14 cellular contexts compared by ENCODE assay signal in the genomic region with DNA sequence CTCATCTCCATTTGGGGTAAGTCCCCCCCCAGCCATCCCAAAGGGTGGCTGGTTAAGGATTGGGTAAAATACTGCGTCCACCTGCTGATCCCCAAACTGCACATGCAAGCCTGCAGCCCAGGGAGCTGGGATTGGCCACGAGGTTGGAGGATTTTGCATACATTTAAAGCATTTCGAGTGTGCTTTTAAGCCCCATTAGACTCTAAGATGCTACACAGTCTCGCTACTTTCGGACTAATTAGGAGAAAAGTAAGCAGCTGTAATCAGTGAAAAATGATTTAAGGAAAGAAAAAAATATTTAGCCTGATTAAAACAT. TPM values are rescaled to one million over a fixed set of nuclear protein-coding genes. Genes with fewer than 3 reads are reported as not detected.
A peak's percentile ranks its signal among the peaks of the same experiment; 100 is the strongest.
DNase-seq lines count a peak whose midpoint lies in the region; TF ChIP-seq lines count a peak whose summit lies in the region.
"Had no signal": no experiment of that assay in that cellular context is flagged by ENCODE, and none has a peak within 500 bp of the region (broad histone marks: within the 10 kb centered on the region; RNA-seq: fewer than 3 reads in every experiment).

No MANE protein-coding gene starts in this region.

- H3K27me3 Mint-ChIP-seq in T-helper 1 cell treated with Interleukin-12 subunit alpha and Interleukin-12 subunit beta and Interleukin-4 antibody, amounts not matched to agents 30 μg/mL and 1 μg/mL, for 36 hours (ENCODE audit: low read depth), result no peaks in the 10 kb centered on the region
- no peaks in the 10 kb centered on the region for H3K27me3 Mint-ChIP-seq in activated naive CD8-positive, alpha-beta T cell treated with anti-CD3 and anti-CD28 coated beads for 36 hours
- no peaks in the 10 kb centered on the region for H3K27me3 Mint-ChIP-seq in endodermal cell (ENCODE audit: insufficient read depth)

- peak overlapping the region; percentile 53 for H3K27ac ChIP-seq in KOPT-K1 (ENCODE audit: low read depth, low read length, poor library complexity, severe bottlenecking)
- peak overlapping the region; percentile 98 for H3K27ac ChIP-seq in neutrophil
- H3K27ac ChIP-seq in endodermal cell (ENCODE audit: low read depth, low read length), result no peak overlapping the region
- H3K27ac ChIP-seq: thoracic aorta had no signal

- peaks cover 76% of the 10 kb centered on the region for H3K4me1 Mint-ChIP-seq in T-helper 1 cell treated with Interleukin-12 subunit alpha and Interleukin-12 subunit beta and Interleukin-4 antibody, amounts not matched to agents 30 μg/mL and 1 μg/mL, for 36 hours (ENCODE audit: low read depth)
- H3K4me1 Mint-ChIP-seq in activated naive CD8-positive, alpha-beta T cell treated with anti-CD3 and anti-CD28 coated beads for 36 hours, result peaks cover 86% of the 10 kb centered on the region
- H3K4me1 Mint-ChIP-seq in endodermal cell, result peaks cover 46% of the 10 kb centered on the region

- H3K9me3 ChIP-seq in KOPT-K1 (ENCODE audit: insufficient read depth, low read length, poor library complexity, severe bottlenecking), result no peaks in the 10 kb centered on the region
- no peaks in the 10 kb centered on the region for H3K9me3 ChIP-seq in neutrophil
- H3K9me3 ChIP-seq in endodermal cell (ENCODE audit: control insufficient read depth, low read length), result no peaks in the 10 kb centered on the region
- H3K9me3 ChIP-seq: thoracic aorta had no signal

- TF ChIP-seq CTCF in neutrophil (IDR thresholded peaks at IDR 0.05) (no peak), endodermal cell (conservative IDR thresholded peaks at IDR 0.05) (no peak)

- H3K9ac ChIP-seq in endodermal cell (ENCODE audit: extremely low read depth, low read length, poor library complexity, severe bottlenecking), result no peak overlapping the region

- DNase-seq in T-helper 1 cell, result no peak
- DNase-seq in activated naive CD8-positive, alpha-beta T cell treated with anti-CD3 and anti-CD28 coated beads for 36 hours, result no peak
- DNase-seq in endodermal cell, result no peak
- DNase-seq in CD1c-positive myeloid dendritic cell (ENCODE audit: extremely low spot score), result no peak
- no peak for DNase-seq in OCI-M1 (lab: John Stamatoyannopoulos, UW)
- DNase-seq: 8988T, dorsolateral prefrontal cortex, NCI-H1092 treated with DMSO at 0.1 percent for 48 hours had no signal

- H3K4me3 ChIP-seq in neutrophil (ENCODE audit: low read depth in 1 of 2, low read length in 1 of 2), result peak overlapping the region; percentile 34 to 53
- no peak overlapping the region for H3K4me3 ChIP-seq in endodermal cell (ENCODE audit: low read length)
- H3K4me3 ChIP-seq: dorsolateral prefrontal cortex, lung, skin epidermis, thoracic aorta had no signal

- H3K9me3 Mint-ChIP-seq in T-helper 1 cell treated with Interleukin-12 subunit alpha and Interleukin-12 subunit beta and Interleukin-4 antibody, amounts not matched to agents 30 μg/mL and 1 μg/mL, for 36 hours, result no peaks in the 10 kb centered on the region
- no peaks in the 10 kb centered on the region for H3K9me3 Mint-ChIP-seq in activated naive CD8-positive, alpha-beta T cell treated with anti-CD3 and anti-CD28 coated beads for 36 hours
- H3K9me3 Mint-ChIP-seq in endodermal cell, result no peaks in the 10 kb centered on the region

- peaks cover 4% of the 10 kb centered on the region for H3K36me3 ChIP-seq in KOPT-K1 (ENCODE audit: insufficient read depth, low read length)
- peaks cover 64% of the 10 kb centered on the region for H3K36me3 ChIP-seq in neutrophil
- no peaks in the 10 kb centered on the region for H3K36me3 ChIP-seq in endodermal cell (ENCODE audit: control insufficient read depth, insufficient read depth, low read length)
- H3K36me3 ChIP-seq: thoracic aorta had no signal

- peak overlapping the region; percentile 68 for H3K27ac Mint-ChIP-seq in T-helper 1 cell treated with Interleukin-12 subunit alpha and Interleukin-12 subunit beta and Interleukin-4 antibody, amounts not matched to agents 30 μg/mL and 1 μg/mL, for 36 hours
- H3K27ac Mint-ChIP-seq in activated naive CD8-positive, alpha-beta T cell treated with anti-CD3 and anti-CD28 coated beads for 36 hours, result peak overlapping the region; percentile 79
- H3K27ac Mint-ChIP-seq in endodermal cell, result no peak overlapping the region

- H3K27me3 ChIP-seq in neutrophil, result no peaks in the 10 kb centered on the region
- no peaks in the 10 kb centered on the region for H3K27me3 ChIP-seq in endodermal cell (ENCODE audit: control insufficient read depth, insufficient read depth, low read length, poor library complexity, severe bottlenecking)
- H3K27me3 ChIP-seq: dorsolateral prefrontal cortex had no signal

- 91 to 94% methylated on average over 4 to 5 of the region's 5 CpGs for WGBS in endodermal cell (ENCODE audit: insufficient coverage in 1 of 2, insufficient read length in 1 of 2), 2 experiments

- peak overlapping the region; percentile 59 for H3K4me3 Mint-ChIP-seq in T-helper 1 cell treated with Interleukin-12 subunit alpha and Interleukin-12 subunit beta and Interleukin-4 antibody, amounts not matched to agents 30 μg/mL and 1 μg/mL, for 36 hours
- H3K4me3 Mint-ChIP-seq in activated naive CD8-positive, alpha-beta T cell treated with anti-CD3 and anti-CD28 coated beads for 36 hours, result no peak overlapping the region
- no peak overlapping the region for H3K4me3 Mint-ChIP-seq in endodermal cell

- H3K4me1 ChIP-seq in neutrophil (ENCODE audit: control insufficient read depth in 1 of 2, insufficient read depth in 1 of 2, low read depth in 1 of 2, low read length in 1 of 2) (peaks cover 96 to 98% of the 10 kb centered on the region in 2 experiments), endodermal cell (ENCODE audit: control insufficient read depth, insufficient read depth, low read length) (peaks cover 14% of the 10 kb centered on the region)

- H3K36me3 Mint-ChIP-seq in T-helper 1 cell treated with Interleukin-12 subunit alpha and Interleukin-12 subunit beta and Interleukin-4 antibody, amounts not matched to agents 30 μg/mL and 1 μg/mL, for 36 hours (ENCODE audit: low read depth), result peaks cover 10% of the 10 kb centered on the region
- H3K36me3 Mint-ChIP-seq in activated naive CD8-positive, alpha-beta T cell treated with anti-CD3 and anti-CD28 coated beads for 36 hours, result peaks cover 8% of the 10 kb centered on the region
- H3K36me3 Mint-ChIP-seq in endodermal cell (ENCODE audit: low read depth), result no peaks in the 10 kb centered on the region

RNA-seq across cellular contexts. Expression of a gene that starts 23.9 kb away (rescaled TPM):
- 10 to 100 TPM; 38.6 to 38.7 TPM for total RNA-seq in activated naive CD8-positive, alpha-beta T cell treated with anti-CD3 and anti-CD28 coated beads for 36 hours
- 10 to 100 TPM; 43.1 to 56.5 TPM for total RNA-seq in endodermal cell
- 25.6 TPM for polyA plus RNA-seq in endodermal cell (2013, experiment 1 of 2)
- polyA plus RNA-seq in endodermal cell (2013, experiment 2 of 2), result 24.6 TPM
